Comparison of ENCODE assay signal across 21 cellular contexts in genomic region chr9:93435386-93435785, GRCh38. TPM values are rescaled to one million over a fixed set of nuclear protein-coding genes. Genes with fewer than 3 reads are reported as not detected.
DNase-seq lines count a peak whose midpoint lies in the region; ATAC-seq and TF ChIP-seq lines count a peak whose summit lies in the region.
"Had no signal": no experiment of that assay in that cellular context is flagged by ENCODE, and none has a peak within 500 bp of the region (broad histone marks: within the 10 kb centered on the region; RNA-seq: fewer than 3 reads in every experiment).

No MANE protein-coding gene starts in this region.

- H3K36me3 Mint-ChIP-seq in WTC11 (no peaks in the 10 kb centered on the region), neural crest cell (ENCODE audit: low read depth) (no peaks in the 10 kb centered on the region), HFFc6 (ENCODE audit: low read depth) (no peaks in the 10 kb centered on the region)

- no peaks in the 10 kb centered on the region for H4K20me1 ChIP-seq in smooth muscle cell (ENCODE audit: low read depth)

- peaks cover 14% of the 10 kb centered on the region for H3K4me1 Mint-ChIP-seq in WTC11
- H3K4me1 Mint-ChIP-seq in neural crest cell: peaks cover 25% of the 10 kb centered on the region
- H3K4me1 Mint-ChIP-seq in HFFc6 (ENCODE audit: low read depth): no peaks in the 10 kb centered on the region

- H3K9ac ChIP-seq in smooth muscle cell (ENCODE audit: low read depth): no peak overlapping the region

- H3K79me2 ChIP-seq in smooth muscle cell (ENCODE audit: low read depth): no peaks in the 10 kb centered on the region

- POLR2A ChIA-PET in WTC11 (lab: Charles Lee): no interaction called here

- 85% methylated on average over 8 of the region's 8 CpGs for WGBS in smooth muscle cell (ENCODE audit: low lambda C conversion rate)

- no peak overlapping the region for H3K4me2 ChIP-seq in smooth muscle cell
- H3K4me2 ChIP-seq: A549 had no signal

- no peaks in the 10 kb centered on the region for H3F3A ChIP-seq in smooth muscle cell (ENCODE audit: low read depth)

- H2AFZ ChIP-seq in smooth muscle cell (ENCODE audit: low read depth): no peak overlapping the region

- ATAC-seq in WTC11: peak; percentile 43
- ATAC-seq: A549, HCT116 had no signal

- CTCF ChIA-PET in WTC11 (lab: Charles Lee): no interaction called here

- no peak overlapping the region for H3K27ac ChIP-seq in smooth muscle cell (ENCODE audit: low read depth)
- H3K27ac ChIP-seq: A549 had no signal

- H3K36me3 ChIP-seq in BE2C: no peaks in the 10 kb centered on the region
- H3K36me3 ChIP-seq in smooth muscle cell (ENCODE audit: low read depth): no peaks in the 10 kb centered on the region

- H3K9me3 ChIP-seq in BE2C (no peaks in the 10 kb centered on the region), smooth muscle cell (replicated peaks; ENCODE audit: low read depth) (no peaks in the 10 kb centered on the region)
- H3K9me3 ChIP-seq: A549, Caco-2 had no signal

- H3K27me3 Mint-ChIP-seq in WTC11 (ENCODE audit: low read depth) (no peaks in the 10 kb centered on the region), neural crest cell (ENCODE audit: low read depth) (no peaks in the 10 kb centered on the region), HFFc6 (ENCODE audit: insufficient read depth) (peaks cover 1% of the 10 kb centered on the region)

- H3K27ac Mint-ChIP-seq in WTC11 (no peak overlapping the region), neural crest cell (ENCODE audit: unreplicated experiment) (peak overlapping the region; percentile 24), HFFc6 (no peak overlapping the region)

- H3K4me3 ChIP-seq in BE2C (ENCODE audit: low read depth, low read length) (no peak overlapping the region), smooth muscle cell (no peak overlapping the region)
- H3K4me3 ChIP-seq: A549 had no signal

- TF ChIP-seq CTCF in WTC11 (IDR thresholded peaks at IDR 0.05) (no peak), neural crest cell (conservative IDR thresholded peaks at IDR 0.05) (no peak), HFFc6 (IDR thresholded peaks at IDR 0.05) (no peak), BE2C (IDR thresholded peaks at IDR 0.05; ENCODE audit: low read depth, low read length) (no peak), smooth muscle cell (IDR thresholded peaks at IDR 0.05; ENCODE audit: borderline replicate concordance, insufficient read depth, poor library complexity, severe bottlenecking) (no peak)

- H3K4me3 Mint-ChIP-seq in WTC11 (no peak overlapping the region), neural crest cell (no peak overlapping the region), HFFc6 (no peak overlapping the region)

- no peaks in the 10 kb centered on the region for H3K9me3 Mint-ChIP-seq in WTC11
- no peaks in the 10 kb centered on the region for H3K9me3 Mint-ChIP-seq in neural crest cell
- no peaks in the 10 kb centered on the region for H3K9me3 Mint-ChIP-seq in HFFc6

- H3K4me1 ChIP-seq in BE2C (no peaks in the 10 kb centered on the region), smooth muscle cell (ENCODE audit: low read depth) (no peaks in the 10 kb centered on the region)
- H3K4me1 ChIP-seq: A549 had no signal

- H3K27me3 ChIP-seq in BE2C: no peaks in the 10 kb centered on the region
- H3K27me3 ChIP-seq in smooth muscle cell (ENCODE audit: low read depth): no peaks in the 10 kb centered on the region

- DNase-seq in ELF-1 (ENCODE audit: low read depth, low spot score): peak; percentile 64
- DNase-seq in WTC11 (ENCODE audit: low spot score): no peak
- DNase-seq in neural crest cell (ENCODE audit: low read depth, low spot score): no peak
- no peak for DNase-seq in DMS53 (lab: John Stamatoyannopoulos, UW)
- no peak for DNase-seq in HFFc6
- DNase-seq in BE2C: no peak
- DNase-seq in smooth muscle cell (lab: John Stamatoyannopoulos, UW; ENCODE audit: unreplicated experiment): no peak
- DNase-seq: 8988T; ACHN; AML-193; C1 segment of cervical spinal cord; Caco-2; CD4-positive, alpha-beta memory T cell; DMS153; DMS79; EL; GF-D8; GOT3; H7 had no signal

TF ChIP-seq in WTC11, 78 proteins besides CTCF, POLR2A, EP300 and RAD21:
- TF ChIP-seq TP53 (CRISPR knock-in tag; IDR thresholded peaks at IDR 0.05): no peak
- TF ChIP-seq EMX1 (CRISPR knock-in tag; IDR thresholded peaks at IDR 0.05): no peak
- TF ChIP-seq CBFB (CRISPR knock-in tag; IDR thresholded peaks at IDR 0.05; ENCODE audit: low read depth): no peak
- no peak for TF ChIP-seq SMAD3 (CRISPR knock-in tag; IDR thresholded peaks at IDR 0.05; ENCODE audit: borderline replicate concordance)
- TF ChIP-seq RORB (CRISPR knock-in tag; IDR thresholded peaks at IDR 0.05): no peak
- TF ChIP-seq ESRRA (CRISPR knock-in tag; IDR thresholded peaks at IDR 0.05; ENCODE audit: borderline replicate concordance): no peak
- no peak for TF ChIP-seq JUN (CRISPR knock-in tag; IDR thresholded peaks at IDR 0.05)
- TF ChIP-seq ZMAT4 (CRISPR knock-in tag; IDR thresholded peaks at IDR 0.05): no peak
- no peak for TF ChIP-seq MXD4 (CRISPR knock-in tag; IDR thresholded peaks at IDR 0.05; ENCODE audit: borderline replicate concordance)
- no peak for TF ChIP-seq E2F5 (CRISPR knock-in tag; IDR thresholded peaks at IDR 0.05)
- TF ChIP-seq, protein P1, sequence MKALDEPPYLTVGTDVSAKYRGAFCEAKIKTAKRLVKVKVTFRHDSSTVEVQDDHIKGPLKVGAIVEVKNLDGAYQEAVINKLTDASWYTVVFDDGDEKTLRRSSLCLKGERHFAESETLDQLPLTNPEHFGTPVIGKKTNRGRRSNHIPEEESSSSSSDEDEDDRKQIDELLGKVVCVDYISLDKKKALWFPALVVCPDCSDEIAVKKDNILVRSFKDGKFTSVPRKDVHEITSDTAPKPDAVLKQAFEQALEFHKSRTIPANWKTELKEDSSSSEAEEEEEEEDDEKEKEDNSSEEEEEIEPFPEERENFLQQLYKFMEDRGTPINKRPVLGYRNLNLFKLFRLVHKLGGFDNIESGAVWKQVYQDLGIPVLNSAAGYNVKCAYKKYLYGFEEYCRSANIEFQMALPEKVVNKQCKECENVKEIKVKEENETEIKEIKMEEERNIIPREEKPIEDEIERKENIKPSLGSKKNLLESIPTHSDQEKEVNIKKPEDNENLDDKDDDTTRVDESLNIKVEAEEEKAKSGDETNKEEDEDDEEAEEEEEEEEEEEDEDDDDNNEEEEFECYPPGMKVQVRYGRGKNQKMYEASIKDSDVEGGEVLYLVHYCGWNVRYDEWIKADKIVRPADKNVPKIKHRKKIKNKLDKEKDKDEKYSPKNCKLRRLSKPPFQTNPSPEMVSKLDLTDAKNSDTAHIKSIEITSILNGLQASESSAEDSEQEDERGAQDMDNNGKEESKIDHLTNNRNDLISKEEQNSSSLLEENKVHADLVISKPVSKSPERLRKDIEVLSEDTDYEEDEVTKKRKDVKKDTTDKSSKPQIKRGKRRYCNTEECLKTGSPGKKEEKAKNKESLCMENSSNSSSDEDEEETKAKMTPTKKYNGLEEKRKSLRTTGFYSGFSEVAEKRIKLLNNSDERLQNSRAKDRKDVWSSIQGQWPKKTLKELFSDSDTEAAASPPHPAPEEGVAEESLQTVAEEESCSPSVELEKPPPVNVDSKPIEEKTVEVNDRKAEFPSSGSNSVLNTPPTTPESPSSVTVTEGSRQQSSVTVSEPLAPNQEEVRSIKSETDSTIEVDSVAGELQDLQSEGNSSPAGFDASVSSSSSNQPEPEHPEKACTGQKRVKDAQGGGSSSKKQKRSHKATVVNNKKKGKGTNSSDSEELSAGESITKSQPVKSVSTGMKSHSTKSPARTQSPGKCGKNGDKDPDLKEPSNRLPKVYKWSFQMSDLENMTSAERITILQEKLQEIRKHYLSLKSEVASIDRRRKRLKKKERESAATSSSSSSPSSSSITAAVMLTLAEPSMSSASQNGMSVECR (CRISPR knock-in tag; IDR thresholded peaks at IDR 0.05; ENCODE audit: borderline replicate concordance): no peak
- TF ChIP-seq PRRX2 (CRISPR knock-in tag; IDR thresholded peaks at IDR 0.05): no peak

RNA-seq across cellular contexts. Expression of gene FAM120A, which starts 16.1 kb away (rescaled TPM):
- total RNA-seq in WTC11 (2021) (53.3 to 61.5 TPM (median 60.1 TPM) in 3 replicates), neural crest cell (57.3 and 59.5 TPM in 2 replicates), smooth muscle cell (45.5 and 47.2 TPM in 2 replicates)
- 100 to 1,000 TPM; 139 to 161 (median 155) TPM for total RNA-seq in HFFc6 (2021; fragmentation: NEBNext Ultra II Directional; extraction: Animal tissue kit (Norgen Biotek cat#: 25700))
- polyA plus RNA-seq in BE2C (2012; ENCODE audit: insufficient read depth, insufficient read length, low read depth): 86.3 TPM
- 14.4 and 18.0 TPM in 2 replicates for polyA plus RNA-seq in smooth muscle cell

RNA-seq across cellular contexts. Expression of gene FAM120AOS, which starts 18.0 kb away (rescaled TPM):
- total RNA-seq in WTC11 (2021) (43.7 to 48.1 TPM (median 44.4 TPM) in 3 replicates), neural crest cell (45.9 and 52.0 TPM in 2 replicates), smooth muscle cell (18.7 and 23.3 TPM in 2 replicates)
- 10 to 100 TPM; 35.3 to 38.9 (median 36.6) TPM for total RNA-seq in HFFc6 (2021; fragmentation: NEBNext Ultra II Directional; extraction: Animal tissue kit (Norgen Biotek cat#: 25700))
- 69.7 TPM for polyA plus RNA-seq in BE2C (2012; ENCODE audit: insufficient read depth, insufficient read length, low read depth)
- 28.8 and 35.5 TPM in 2 replicates for polyA plus RNA-seq in smooth muscle cell
